ENCODE assay signal across 1 cellular context in the genomic region with DNA sequence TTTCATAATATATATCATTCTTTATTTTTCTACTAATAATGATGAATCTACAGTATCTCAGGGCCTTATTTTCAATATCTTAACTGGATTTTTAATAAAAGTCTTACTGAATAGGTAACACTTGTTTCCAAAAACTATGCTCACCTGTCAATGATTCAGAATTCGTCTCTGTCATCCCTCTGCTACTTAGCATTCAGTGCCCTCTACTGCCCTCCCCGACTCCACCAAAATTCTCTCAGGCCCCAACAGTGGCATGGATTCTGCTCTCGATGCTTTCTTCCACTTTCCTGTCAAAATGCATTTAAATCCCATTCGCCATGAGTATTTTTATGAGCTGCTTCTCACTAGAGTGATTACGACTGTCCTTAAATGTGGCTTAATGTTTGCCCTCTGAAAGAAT.
TF ChIP-seq lines count a peak whose summit lies in the region.

No MANE protein-coding gene starts in this region.

TF ChIP-seq in K562, 482 proteins besides CTCF, POLR2A, EP300 and RAD21 (continued from another document):
- TF ChIP-seq, protein P1, sequence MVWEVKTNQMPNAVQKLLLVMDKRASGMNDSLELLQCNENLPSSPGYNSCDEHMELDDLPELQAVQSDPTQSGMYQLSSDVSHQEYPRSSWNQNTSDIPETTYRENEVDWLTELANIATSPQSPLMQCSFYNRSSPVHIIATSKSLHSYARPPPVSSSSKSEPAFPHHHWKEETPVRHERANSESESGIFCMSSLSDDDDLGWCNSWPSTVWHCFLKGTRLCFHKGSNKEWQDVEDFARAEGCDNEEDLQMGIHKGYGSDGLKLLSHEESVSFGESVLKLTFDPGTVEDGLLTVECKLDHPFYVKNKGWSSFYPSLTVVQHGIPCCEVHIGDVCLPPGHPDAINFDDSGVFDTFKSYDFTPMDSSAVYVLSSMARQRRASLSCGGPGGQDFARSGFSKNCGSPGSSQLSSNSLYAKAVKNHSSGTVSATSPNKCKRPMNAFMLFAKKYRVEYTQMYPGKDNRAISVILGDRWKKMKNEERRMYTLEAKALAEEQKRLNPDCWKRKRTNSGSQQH (CRISPR knock-in tag; IDR thresholded peaks at IDR 0.05): no peak
- TF ChIP-seq, protein P2, sequence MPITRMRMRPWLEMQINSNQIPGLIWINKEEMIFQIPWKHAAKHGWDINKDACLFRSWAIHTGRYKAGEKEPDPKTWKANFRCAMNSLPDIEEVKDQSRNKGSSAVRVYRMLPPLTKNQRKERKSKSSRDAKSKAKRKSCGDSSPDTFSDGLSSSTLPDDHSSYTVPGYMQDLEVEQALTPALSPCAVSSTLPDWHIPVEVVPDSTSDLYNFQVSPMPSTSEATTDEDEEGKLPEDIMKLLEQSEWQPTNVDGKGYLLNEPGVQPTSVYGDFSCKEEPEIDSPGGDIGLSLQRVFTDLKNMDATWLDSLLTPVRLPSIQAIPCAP (CRISPR knock-in tag; IDR thresholded peaks at IDR 0.05; ENCODE audit: borderline replicate concordance): no peak
- TF ChIP-seq, protein P3, sequence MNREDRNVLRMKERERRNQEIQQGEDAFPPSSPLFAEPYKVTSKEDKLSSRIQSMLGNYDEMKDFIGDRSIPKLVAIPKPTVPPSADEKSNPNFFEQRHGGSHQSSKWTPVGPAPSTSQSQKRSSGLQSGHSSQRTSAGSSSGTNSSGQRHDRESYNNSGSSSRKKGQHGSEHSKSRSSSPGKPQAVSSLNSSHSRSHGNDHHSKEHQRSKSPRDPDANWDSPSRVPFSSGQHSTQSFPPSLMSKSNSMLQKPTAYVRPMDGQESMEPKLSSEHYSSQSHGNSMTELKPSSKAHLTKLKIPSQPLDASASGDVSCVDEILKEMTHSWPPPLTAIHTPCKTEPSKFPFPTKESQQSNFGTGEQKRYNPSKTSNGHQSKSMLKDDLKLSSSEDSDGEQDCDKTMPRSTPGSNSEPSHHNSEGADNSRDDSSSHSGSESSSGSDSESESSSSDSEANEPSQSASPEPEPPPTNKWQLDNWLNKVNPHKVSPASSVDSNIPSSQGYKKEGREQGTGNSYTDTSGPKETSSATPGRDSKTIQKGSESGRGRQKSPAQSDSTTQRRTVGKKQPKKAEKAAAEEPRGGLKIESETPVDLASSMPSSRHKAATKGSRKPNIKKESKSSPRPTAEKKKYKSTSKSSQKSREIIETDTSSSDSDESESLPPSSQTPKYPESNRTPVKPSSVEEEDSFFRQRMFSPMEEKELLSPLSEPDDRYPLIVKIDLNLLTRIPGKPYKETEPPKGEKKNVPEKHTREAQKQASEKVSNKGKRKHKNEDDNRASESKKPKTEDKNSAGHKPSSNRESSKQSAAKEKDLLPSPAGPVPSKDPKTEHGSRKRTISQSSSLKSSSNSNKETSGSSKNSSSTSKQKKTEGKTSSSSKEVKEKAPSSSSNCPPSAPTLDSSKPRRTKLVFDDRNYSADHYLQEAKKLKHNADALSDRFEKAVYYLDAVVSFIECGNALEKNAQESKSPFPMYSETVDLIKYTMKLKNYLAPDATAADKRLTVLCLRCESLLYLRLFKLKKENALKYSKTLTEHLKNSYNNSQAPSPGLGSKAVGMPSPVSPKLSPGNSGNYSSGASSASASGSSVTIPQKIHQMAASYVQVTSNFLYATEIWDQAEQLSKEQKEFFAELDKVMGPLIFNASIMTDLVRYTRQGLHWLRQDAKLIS (CRISPR knock-in tag; IDR thresholded peaks at IDR 0.05): no peak
- TF ChIP-seq CC2D1A (IDR thresholded peaks at IDR 0.05) (no peak), ILF3 (IDR thresholded peaks at IDR 0.05; ENCODE audit: borderline replicate concordance) (no peak), RB1 (IDR thresholded peaks at IDR 0.05; ENCODE audit: low read depth) (no peak), ZNF699 (CRISPR knock-in tag; IDR thresholded peaks at IDR 0.05; ENCODE audit: insufficient replicate concordance) (no peak), ZNF384 (IDR thresholded peaks at IDR 0.05; ENCODE audit: low read depth, low read length) (no peak), POLR2AphosphoS5 (IDR thresholded peaks at IDR 0.05; ENCODE audit: control insufficient read depth, insufficient read depth, low read depth, low read length) (no peak), HIVEP1 (CRISPR knock-in tag; IDR thresholded peaks at IDR 0.05) (no peak)
- TF ChIP-seq, protein P4, sequence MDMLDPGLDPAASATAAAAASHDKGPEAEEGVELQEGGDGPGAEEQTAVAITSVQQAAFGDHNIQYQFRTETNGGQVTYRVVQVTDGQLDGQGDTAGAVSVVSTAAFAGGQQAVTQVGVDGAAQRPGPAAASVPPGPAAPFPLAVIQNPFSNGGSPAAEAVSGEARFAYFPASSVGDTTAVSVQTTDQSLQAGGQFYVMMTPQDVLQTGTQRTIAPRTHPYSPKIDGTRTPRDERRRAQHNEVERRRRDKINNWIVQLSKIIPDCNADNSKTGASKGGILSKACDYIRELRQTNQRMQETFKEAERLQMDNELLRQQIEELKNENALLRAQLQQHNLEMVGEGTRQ (CRISPR knock-in tag; IDR thresholded peaks at IDR 0.05): no peak
